ENCODE assay signal across 1 cellular context in the genomic region with DNA sequence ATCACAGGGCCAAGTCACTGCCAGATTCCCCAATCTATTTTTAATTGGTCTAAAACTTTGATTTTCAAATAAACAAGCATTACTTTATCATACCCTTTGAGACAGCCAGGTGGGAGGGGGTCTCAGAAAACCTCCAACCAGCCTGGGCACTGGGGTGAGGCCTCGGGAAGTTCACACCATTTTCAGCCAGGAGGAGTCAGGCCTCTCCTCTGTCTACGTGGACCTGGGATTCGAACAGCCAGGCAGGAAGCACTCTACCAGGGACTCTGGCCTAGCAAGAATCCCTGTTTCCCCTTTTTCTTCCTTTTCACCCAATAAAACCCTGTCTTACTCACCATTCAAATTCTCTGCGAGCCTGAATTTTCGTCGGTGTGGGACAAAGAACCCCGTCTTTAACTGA.
TF ChIP-seq lines count a peak whose summit lies in the region.

No MANE protein-coding gene starts in this region.

TF ChIP-seq in GM23338, 12 proteins besides CTCF, POLR2A, EP300 and RAD21 (continued from another document):
- TF ChIP-seq, protein P1, sequence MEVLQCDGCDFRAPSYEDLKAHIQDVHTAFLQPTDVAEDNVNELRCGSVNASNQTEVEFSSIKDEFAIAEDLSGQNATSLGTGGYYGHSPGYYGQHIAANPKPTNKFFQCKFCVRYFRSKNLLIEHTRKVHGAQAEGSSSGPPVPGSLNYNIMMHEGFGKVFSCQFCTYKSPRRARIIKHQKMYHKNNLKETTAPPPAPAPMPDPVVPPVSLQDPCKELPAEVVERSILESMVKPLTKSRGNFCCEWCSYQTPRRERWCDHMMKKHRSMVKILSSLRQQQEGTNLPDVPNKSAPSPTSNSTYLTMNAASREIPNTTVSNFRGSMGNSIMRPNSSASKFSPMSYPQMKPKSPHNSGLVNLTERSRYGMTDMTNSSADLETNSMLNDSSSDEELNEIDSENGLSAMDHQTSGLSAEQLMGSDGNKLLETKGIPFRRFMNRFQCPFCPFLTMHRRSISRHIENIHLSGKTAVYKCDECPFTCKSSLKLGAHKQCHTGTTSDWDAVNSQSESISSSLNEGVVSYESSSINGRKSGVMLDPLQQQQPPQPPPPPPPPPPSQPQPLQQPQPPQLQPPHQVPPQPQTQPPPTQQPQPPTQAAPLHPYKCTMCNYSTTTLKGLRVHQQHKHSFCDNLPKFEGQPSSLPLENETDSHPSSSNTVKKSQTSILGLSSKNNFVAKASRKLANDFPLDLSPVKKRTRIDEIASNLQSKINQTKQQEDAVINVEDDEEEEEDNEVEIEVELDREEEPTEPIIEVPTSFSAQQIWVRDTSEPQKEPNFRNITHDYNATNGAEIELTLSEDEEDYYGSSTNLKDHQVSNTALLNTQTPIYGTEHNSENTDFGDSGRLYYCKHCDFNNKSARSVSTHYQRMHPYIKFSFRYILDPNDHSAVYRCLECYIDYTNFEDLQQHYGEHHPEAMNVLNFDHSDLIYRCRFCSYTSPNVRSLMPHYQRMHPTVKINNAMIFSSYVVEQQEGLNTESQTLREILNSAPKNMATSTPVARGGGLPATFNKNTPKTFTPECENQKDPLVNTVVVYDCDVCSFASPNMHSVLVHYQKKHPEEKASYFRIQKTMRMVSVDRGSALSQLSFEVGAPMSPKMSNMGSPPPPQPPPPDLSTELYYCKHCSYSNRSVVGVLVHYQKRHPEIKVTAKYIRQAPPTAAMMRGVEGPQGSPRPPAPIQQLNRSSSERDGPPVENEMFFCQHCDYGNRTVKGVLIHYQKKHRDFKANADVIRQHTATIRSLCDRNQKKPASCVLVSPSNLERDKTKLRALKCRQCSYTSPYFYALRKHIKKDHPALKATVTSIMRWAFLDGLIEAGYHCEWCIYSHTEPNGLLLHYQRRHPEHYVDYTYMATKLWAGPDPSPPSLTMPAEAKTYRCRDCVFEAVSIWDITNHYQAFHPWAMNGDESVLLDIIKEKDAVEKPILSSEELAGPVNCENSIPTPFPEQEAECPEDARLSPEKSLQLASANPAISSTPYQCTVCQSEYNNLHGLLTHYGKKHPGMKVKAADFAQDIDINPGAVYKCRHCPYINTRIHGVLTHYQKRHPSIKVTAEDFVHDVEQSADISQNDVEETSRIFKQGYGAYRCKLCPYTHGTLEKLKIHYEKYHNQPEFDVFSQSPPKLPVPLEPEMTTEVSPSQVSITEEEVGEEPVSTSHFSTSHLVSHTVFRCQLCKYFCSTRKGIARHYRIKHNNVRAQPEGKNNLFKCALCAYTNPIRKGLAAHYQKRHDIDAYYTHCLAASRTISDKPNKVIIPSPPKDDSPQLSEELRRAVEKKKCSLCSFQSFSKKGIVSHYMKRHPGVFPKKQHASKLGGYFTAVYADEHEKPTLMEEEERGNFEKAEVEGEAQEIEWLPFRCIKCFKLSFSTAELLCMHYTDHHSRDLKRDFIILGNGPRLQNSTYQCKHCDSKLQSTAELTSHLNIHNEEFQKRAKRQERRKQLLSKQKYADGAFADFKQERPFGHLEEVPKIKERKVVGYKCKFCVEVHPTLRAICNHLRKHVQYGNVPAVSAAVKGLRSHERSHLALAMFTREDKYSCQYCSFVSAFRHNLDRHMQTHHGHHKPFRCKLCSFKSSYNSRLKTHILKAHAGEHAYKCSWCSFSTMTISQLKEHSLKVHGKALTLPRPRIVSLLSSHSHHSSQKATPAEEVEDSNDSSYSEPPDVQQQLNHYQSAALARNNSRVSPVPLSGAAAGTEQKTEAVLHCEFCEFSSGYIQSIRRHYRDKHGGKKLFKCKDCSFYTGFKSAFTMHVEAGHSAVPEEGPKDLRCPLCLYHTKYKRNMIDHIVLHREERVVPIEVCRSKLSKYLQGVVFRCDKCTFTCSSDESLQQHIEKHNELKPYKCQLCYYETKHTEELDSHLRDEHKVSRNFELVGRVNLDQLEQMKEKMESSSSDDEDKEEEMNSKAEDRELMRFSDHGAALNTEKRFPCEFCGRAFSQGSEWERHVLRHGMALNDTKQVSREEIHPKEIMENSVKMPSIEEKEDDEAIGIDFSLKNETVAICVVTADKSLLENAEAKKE (CRISPR knock-in tag; IDR thresholded peaks at IDR 0.05): no peak
- TF ChIP-seq, protein P2, sequence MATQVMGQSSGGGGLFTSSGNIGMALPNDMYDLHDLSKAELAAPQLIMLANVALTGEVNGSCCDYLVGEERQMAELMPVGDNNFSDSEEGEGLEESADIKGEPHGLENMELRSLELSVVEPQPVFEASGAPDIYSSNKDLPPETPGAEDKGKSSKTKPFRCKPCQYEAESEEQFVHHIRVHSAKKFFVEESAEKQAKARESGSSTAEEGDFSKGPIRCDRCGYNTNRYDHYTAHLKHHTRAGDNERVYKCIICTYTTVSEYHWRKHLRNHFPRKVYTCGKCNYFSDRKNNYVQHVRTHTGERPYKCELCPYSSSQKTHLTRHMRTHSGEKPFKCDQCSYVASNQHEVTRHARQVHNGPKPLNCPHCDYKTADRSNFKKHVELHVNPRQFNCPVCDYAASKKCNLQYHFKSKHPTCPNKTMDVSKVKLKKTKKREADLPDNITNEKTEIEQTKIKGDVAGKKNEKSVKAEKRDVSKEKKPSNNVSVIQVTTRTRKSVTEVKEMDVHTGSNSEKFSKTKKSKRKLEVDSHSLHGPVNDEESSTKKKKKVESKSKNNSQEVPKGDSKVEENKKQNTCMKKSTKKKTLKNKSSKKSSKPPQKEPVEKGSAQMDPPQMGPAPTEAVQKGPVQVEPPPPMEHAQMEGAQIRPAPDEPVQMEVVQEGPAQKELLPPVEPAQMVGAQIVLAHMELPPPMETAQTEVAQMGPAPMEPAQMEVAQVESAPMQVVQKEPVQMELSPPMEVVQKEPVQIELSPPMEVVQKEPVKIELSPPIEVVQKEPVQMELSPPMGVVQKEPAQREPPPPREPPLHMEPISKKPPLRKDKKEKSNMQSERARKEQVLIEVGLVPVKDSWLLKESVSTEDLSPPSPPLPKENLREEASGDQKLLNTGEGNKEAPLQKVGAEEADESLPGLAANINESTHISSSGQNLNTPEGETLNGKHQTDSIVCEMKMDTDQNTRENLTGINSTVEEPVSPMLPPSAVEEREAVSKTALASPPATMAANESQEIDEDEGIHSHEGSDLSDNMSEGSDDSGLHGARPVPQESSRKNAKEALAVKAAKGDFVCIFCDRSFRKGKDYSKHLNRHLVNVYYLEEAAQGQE (IDR thresholded peaks at IDR 0.05; ENCODE audit: unreplicated experiment): no peak
- TF ChIP-seq EZH2phosphoT487 (IDR thresholded peaks at IDR 0.05; ENCODE audit: unreplicated experiment) (no peak), ZNF331 (CRISPR knock-in tag; IDR thresholded peaks at IDR 0.05; ENCODE audit: low read depth) (no peak), JUNB (IDR thresholded peaks at IDR 0.05; ENCODE audit: unreplicated experiment) (no peak)
